ENCODE assay signal across 13 cellular contexts in the genomic region with DNA sequence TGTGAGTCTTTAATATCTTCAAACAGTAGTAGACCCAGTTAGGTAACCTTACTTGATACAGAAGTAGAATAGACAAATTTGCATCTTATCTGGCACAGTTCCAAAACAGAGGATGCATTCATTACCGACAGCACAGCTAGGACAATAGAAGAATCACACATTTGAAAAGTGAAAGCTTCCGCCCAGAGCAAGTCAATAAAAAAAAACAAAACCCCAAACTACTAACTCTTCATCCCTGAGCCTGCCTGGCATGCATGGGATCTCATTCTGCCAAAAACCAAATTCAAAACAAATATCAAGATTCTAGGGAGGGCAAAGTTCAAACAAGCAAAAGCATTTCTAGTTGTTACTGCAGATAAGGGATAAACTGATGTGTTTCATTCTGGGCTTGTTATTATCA.
DNase-seq lines count a peak whose midpoint lies in the region; ATAC-seq and TF ChIP-seq lines count a peak whose summit lies in the region.
"Had no signal": no experiment of that assay in that cellular context is flagged by ENCODE, and none has a peak within 500 bp of the region (broad histone marks: within the 10 kb centered on the region; RNA-seq: fewer than 3 reads in every experiment).

No MANE protein-coding gene starts in this region.

- no peak overlapping the region for H3K27ac Mint-ChIP-seq in activated CD8-positive, alpha-beta T cell treated with anti-CD3 and anti-CD28 coated beads for 36 hours

- ATAC-seq in activated CD8-positive, alpha-beta T cell treated with anti-CD3 and anti-CD28 coated beads for 36 hours: no peak
- ATAC-seq in HG02610 (IDR thresholded peaks at IDR 0.05; ENCODE audit: unreplicated experiment): no peak

- H3K79me2 ChIP-seq in MM.1S (ENCODE audit: low read length): no peaks in the 10 kb centered on the region

- no peak overlapping the region for H3K4me3 Mint-ChIP-seq in activated CD8-positive, alpha-beta T cell treated with anti-CD3 and anti-CD28 coated beads for 36 hours

- TF ChIP-seq CTCF in esophagus squamous epithelium (IDR thresholded peaks at IDR 0.05): no peak
- no peak for TF ChIP-seq CTCF in activated CD8-positive, alpha-beta T cell treated with anti-CD3 and anti-CD28 coated beads for 36 hours (IDR thresholded peaks at IDR 0.05)
- no peak for TF ChIP-seq CTCF in MM.1S (IDR thresholded peaks at IDR 0.05; ENCODE audit: low read length)

- H3K36me3 ChIP-seq in esophagus squamous epithelium: no peaks in the 10 kb centered on the region
- H3K36me3 ChIP-seq in MM.1S (replicated peaks; ENCODE audit: insufficient read depth, low read length): no peaks in the 10 kb centered on the region
- H3K36me3 ChIP-seq: ascending aorta had no signal

- H3K27ac ChIP-seq in esophagus squamous epithelium (peak overlapping the region; percentile 46 to 73 (median 62)), MM.1S (ENCODE audit: low read length) (no peak overlapping the region)
- H3K27ac ChIP-seq: ascending aorta had no signal

- H3K9me2 ChIP-seq in MM.1S (replicated peaks; ENCODE audit: insufficient read depth, low read length): no peaks in the 10 kb centered on the region

- H3K27me3 ChIP-seq in esophagus squamous epithelium (no peaks in the 10 kb centered on the region), MM.1S (replicated peaks; ENCODE audit: insufficient read depth, low read length) (no peaks in the 10 kb centered on the region)
- H3K27me3 ChIP-seq: ascending aorta had no signal

- H2AFZ ChIP-seq in MM.1S (ENCODE audit: low read length): no peak overlapping the region

- 14 to 22% methylated on average over 2 of the region's 2 CpGs for WGBS in esophagus squamous epithelium, 2 donors

- no peaks in the 10 kb centered on the region for H3K27me3 Mint-ChIP-seq in activated CD8-positive, alpha-beta T cell treated with anti-CD3 and anti-CD28 coated beads for 36 hours

- H3K4me3 ChIP-seq in esophagus squamous epithelium: no peak overlapping the region
- H3K4me3 ChIP-seq in MM.1S (ENCODE audit: low read length): no peak overlapping the region
- H3K4me3 ChIP-seq: ascending aorta had no signal

- H3K36me3 Mint-ChIP-seq in activated CD8-positive, alpha-beta T cell treated with anti-CD3 and anti-CD28 coated beads for 36 hours (ENCODE audit: low read depth): no peaks in the 10 kb centered on the region

- H4K20me1 ChIP-seq in MM.1S (ENCODE audit: insufficient read depth, low read length): no peaks in the 10 kb centered on the region

- TF ChIP-seq POLR2A in esophagus squamous epithelium (IDR thresholded peaks at IDR 0.05): no peak

- CTCF ChIA-PET in activated CD8-positive, alpha-beta T cell treated with anti-CD3 and anti-CD28 coated beads for 36 hours (lab: Charles Lee): no interaction called here

- peaks cover 14% of the 10 kb centered on the region for H3K4me1 Mint-ChIP-seq in activated CD8-positive, alpha-beta T cell treated with anti-CD3 and anti-CD28 coated beads for 36 hours (ENCODE audit: low read depth)

- no peak overlapping the region for H3K9ac ChIP-seq in MM.1S (ENCODE audit: low read length)

- peaks cover 11 to 38% (median 23%) of the 10 kb centered on the region in 3 donors for H3K4me1 ChIP-seq in esophagus squamous epithelium
- no peaks in the 10 kb centered on the region for H3K4me1 ChIP-seq in MM.1S (ENCODE audit: low read length)

- no peak overlapping the region for H3K4me2 ChIP-seq in MM.1S (ENCODE audit: low read depth, low read length)

- POLR2A ChIA-PET in activated CD8-positive, alpha-beta T cell treated with anti-CD3 and anti-CD28 coated beads for 36 hours (lab: Charles Lee): no interaction called here

- DNase-seq in M059J (ENCODE audit: low read depth): peak; percentile 9
- DNase-seq in NCI-H69 (lab: John Stamatoyannopoulos, UW): peak; percentile 71
- DNase-seq in esophagus squamous epithelium (lab: John Stamatoyannopoulos, UW): no peak
- peak; percentile 22 for DNase-seq in renal cortical epithelial cell (ENCODE audit: low read depth)
- DNase-seq in activated CD8-positive, alpha-beta T cell treated with anti-CD3 and anti-CD28 coated beads for 36 hours: no peak
- DNase-seq in MM.1S: no peak
- DNase-seq: DND-41; left cardiac atrium; NCI-H524; stimulated activated CD4-positive, alpha-beta T cell treated with anti-CD3 and anti-CD28 coated beads, Interleukin-4, amount 100 ng/mL, for 4 hours; T-helper 1 cell had no signal

- intact Hi-C loops in esophagus squamous epithelium (cut with DNase I): no loop called here
- intact Hi-C loops in activated CD8-positive, alpha-beta T cell treated with anti-CD3 and anti-CD28 coated beads for 36 hours (cut with micrococcal nuclease): no loop called here

- no peaks in the 10 kb centered on the region for H3F3A ChIP-seq in MM.1S (ENCODE audit: insufficient read depth, low read length)

- H3K9me3 ChIP-seq in esophagus squamous epithelium (no peaks in the 10 kb centered on the region), MM.1S (replicated peaks; ENCODE audit: insufficient read depth, low read length) (no peaks in the 10 kb centered on the region)
- H3K9me3 ChIP-seq: ascending aorta had no signal

- no peaks in the 10 kb centered on the region for H3K9me3 Mint-ChIP-seq in activated CD8-positive, alpha-beta T cell treated with anti-CD3 and anti-CD28 coated beads for 36 hours

Comparison
In these comparisons a context has a peak if more than half of its experiments do, and no peak if none do; other contexts are left out.
1. DNase-seq: peak in M059J (single experiment), NCI-H69 (single experiment) and renal cortical epithelial cell (single experiment); none in esophagus squamous epithelium (single experiment), activated CD8-positive, alpha-beta T cell treated with anti-CD3 and anti-CD28 coated beads for 36 hours (single experiment) and MM.1S (single experiment).